Comparison of ENCODE assay signal across 1 cellular context in the genomic region with DNA sequence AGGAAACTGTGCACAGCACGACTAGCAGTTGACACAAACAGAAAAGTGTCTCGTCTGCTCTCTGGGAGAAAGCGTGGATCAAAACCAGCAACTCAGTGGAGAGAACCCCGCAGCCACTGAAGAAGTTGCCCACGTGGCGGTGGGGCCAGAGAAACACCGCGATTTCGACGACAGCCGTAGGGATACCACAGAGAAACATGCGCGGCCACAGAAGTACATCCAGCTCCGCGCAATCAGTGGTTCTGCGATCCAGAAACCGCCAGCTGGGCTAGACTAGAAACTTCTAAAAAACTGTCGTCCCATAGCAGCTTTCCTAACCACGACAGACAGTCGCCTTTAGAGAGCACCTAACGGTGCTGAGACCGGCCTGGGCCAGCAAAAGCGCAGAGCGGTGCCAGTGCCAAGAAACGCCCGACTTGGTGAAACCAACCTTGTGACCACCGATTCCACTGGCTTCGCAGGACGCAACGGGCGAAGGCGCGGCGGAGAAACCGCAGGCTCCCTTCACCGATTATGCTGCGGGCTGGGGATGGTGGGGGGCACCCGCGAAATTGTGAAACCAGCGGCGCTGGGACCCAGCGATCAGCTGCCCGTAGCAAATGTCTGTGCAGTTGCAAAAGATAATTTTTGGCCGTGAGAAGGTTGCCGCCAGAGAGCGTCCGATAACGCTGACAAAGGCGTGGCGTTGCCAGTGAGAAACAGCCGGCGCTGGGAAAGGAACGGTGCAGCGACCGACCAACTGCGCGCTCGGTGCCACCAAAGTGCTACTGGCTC.
TF ChIP-seq lines count a peak whose summit lies in the region.

No MANE protein-coding gene starts in this region.

TF ChIP-seq in K562, 482 proteins besides CTCF, POLR2A, EP300 and RAD21 (continued from another document and continues in another):
- TF ChIP-seq SETDB1 (IDR thresholded peaks at IDR 0.05; ENCODE audit: low read length) (no peak), ZNF354B (CRISPR knock-in tag; IDR thresholded peaks at IDR 0.05) (no peak), ARID3A (IDR thresholded peaks at IDR 0.05; ENCODE audit: borderline replicate concordance, low read depth, low read length) (no peak), POLR3A (IDR thresholded peaks at IDR 0.05; ENCODE audit: borderline replicate concordance, extremely low read depth, insufficient read depth, insufficient read length) (no peak), CREB5 (CRISPR knock-in tag; IDR thresholded peaks at IDR 0.05) (no peak), ZNF3 (CRISPR knock-in tag; IDR thresholded peaks at IDR 0.05) (no peak), GATAD2A (IDR thresholded peaks at IDR 0.05) (peak; percentile 41; the same call in 1 of the 2 replicates), SOX6 (IDR thresholded peaks at IDR 0.05) (peak; percentile 76), THAP12 (CRISPR knock-in tag; IDR thresholded peaks at IDR 0.05) (0 out of 2 replicates have a peak, but pooled peaks have one; percentile 10), XRCC5 (IDR thresholded peaks at IDR 0.05; ENCODE audit: low read depth, low read length) (peak; percentile 87; the same call in 1 of the 2 replicates), NCOA2 (IDR thresholded peaks at IDR 0.05; ENCODE audit: partially characterized antibody in 2 of 2) (no peak), NKRF (IDR thresholded peaks at IDR 0.05; ENCODE audit: borderline replicate concordance) (no peak), KLF16 (IDR thresholded peaks at IDR 0.05) (no peak; the same call in 1 of the 2 replicates), IRF2 (CRISPR knock-in tag; IDR thresholded peaks at IDR 0.05) (peak; percentile 92), RB1 (IDR thresholded peaks at IDR 0.05; ENCODE audit: low read depth) (peak; percentile 54), SMAD4 (CRISPR knock-in tag; conservative IDR thresholded peaks at IDR 0.05) (peak; percentile 72), SMC3 (conservative IDR thresholded peaks at IDR 0.05; ENCODE audit: insufficient read depth, low read depth, low read length) (no peak), ZNF146 (CRISPR knock-in tag; IDR thresholded peaks at IDR 0.05; ENCODE audit: unreplicated experiment) (no peak), SMARCA5 (IDR thresholded peaks at IDR 0.05) (no peak), ZNF609 (CRISPR knock-in tag; IDR thresholded peaks at IDR 0.05; ENCODE audit: borderline replicate concordance) (0 out of 2 replicates have a peak, but pooled peaks have one; percentile 13), POLR2B (IDR thresholded peaks at IDR 0.05; ENCODE audit: low read depth, partially characterized antibody) (no peak)
- TF ChIP-seq, protein P1, sequence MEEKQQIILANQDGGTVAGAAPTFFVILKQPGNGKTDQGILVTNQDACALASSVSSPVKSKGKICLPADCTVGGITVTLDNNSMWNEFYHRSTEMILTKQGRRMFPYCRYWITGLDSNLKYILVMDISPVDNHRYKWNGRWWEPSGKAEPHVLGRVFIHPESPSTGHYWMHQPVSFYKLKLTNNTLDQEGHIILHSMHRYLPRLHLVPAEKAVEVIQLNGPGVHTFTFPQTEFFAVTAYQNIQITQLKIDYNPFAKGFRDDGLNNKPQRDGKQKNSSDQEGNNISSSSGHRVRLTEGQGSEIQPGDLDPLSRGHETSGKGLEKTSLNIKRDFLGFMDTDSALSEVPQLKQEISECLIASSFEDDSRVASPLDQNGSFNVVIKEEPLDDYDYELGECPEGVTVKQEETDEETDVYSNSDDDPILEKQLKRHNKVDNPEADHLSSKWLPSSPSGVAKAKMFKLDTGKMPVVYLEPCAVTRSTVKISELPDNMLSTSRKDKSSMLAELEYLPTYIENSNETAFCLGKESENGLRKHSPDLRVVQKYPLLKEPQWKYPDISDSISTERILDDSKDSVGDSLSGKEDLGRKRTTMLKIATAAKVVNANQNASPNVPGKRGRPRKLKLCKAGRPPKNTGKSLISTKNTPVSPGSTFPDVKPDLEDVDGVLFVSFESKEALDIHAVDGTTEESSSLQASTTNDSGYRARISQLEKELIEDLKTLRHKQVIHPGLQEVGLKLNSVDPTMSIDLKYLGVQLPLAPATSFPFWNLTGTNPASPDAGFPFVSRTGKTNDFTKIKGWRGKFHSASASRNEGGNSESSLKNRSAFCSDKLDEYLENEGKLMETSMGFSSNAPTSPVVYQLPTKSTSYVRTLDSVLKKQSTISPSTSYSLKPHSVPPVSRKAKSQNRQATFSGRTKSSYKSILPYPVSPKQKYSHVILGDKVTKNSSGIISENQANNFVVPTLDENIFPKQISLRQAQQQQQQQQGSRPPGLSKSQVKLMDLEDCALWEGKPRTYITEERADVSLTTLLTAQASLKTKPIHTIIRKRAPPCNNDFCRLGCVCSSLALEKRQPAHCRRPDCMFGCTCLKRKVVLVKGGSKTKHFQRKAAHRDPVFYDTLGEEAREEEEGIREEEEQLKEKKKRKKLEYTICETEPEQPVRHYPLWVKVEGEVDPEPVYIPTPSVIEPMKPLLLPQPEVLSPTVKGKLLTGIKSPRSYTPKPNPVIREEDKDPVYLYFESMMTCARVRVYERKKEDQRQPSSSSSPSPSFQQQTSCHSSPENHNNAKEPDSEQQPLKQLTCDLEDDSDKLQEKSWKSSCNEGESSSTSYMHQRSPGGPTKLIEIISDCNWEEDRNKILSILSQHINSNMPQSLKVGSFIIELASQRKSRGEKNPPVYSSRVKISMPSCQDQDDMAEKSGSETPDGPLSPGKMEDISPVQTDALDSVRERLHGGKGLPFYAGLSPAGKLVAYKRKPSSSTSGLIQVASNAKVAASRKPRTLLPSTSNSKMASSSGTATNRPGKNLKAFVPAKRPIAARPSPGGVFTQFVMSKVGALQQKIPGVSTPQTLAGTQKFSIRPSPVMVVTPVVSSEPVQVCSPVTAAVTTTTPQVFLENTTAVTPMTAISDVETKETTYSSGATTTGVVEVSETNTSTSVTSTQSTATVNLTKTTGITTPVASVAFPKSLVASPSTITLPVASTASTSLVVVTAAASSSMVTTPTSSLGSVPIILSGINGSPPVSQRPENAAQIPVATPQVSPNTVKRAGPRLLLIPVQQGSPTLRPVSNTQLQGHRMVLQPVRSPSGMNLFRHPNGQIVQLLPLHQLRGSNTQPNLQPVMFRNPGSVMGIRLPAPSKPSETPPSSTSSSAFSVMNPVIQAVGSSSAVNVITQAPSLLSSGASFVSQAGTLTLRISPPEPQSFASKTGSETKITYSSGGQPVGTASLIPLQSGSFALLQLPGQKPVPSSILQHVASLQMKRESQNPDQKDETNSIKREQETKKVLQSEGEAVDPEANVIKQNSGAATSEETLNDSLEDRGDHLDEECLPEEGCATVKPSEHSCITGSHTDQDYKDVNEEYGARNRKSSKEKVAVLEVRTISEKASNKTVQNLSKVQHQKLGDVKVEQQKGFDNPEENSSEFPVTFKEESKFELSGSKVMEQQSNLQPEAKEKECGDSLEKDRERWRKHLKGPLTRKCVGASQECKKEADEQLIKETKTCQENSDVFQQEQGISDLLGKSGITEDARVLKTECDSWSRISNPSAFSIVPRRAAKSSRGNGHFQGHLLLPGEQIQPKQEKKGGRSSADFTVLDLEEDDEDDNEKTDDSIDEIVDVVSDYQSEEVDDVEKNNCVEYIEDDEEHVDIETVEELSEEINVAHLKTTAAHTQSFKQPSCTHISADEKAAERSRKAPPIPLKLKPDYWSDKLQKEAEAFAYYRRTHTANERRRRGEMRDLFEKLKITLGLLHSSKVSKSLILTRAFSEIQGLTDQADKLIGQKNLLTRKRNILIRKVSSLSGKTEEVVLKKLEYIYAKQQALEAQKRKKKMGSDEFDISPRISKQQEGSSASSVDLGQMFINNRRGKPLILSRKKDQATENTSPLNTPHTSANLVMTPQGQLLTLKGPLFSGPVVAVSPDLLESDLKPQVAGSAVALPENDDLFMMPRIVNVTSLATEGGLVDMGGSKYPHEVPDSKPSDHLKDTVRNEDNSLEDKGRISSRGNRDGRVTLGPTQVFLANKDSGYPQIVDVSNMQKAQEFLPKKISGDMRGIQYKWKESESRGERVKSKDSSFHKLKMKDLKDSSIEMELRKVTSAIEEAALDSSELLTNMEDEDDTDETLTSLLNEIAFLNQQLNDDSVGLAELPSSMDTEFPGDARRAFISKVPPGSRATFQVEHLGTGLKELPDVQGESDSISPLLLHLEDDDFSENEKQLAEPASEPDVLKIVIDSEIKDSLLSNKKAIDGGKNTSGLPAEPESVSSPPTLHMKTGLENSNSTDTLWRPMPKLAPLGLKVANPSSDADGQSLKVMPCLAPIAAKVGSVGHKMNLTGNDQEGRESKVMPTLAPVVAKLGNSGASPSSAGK (IDR thresholded peaks at IDR 0.05): peak; percentile 100
